8 cellular contexts compared by ENCODE assay signal in the genomic region with DNA sequence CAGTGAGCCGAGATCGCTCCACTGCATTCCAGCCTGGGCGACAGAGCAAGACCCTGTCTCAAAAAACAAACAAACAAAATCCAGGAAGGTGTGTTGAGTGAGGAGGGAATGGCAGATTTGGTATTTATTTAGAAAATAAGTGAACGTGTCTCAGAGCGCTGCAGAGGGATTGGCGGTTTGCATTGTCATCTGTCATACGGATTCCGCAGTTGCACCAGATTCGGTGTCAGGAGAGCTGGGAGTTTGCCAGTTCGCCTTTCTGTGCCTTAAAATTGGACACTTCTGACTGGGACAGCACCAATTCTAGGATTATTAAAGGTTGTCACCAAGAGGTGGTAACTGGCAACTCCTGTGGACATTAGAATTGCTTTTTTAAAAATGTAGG. TPM values are rescaled to one million over a fixed set of nuclear protein-coding genes. Genes with fewer than 3 reads are reported as not detected.
DNase-seq lines count a peak whose midpoint lies in the region; ATAC-seq, FAIRE-seq and TF ChIP-seq lines count a peak whose summit lies in the region.

No MANE protein-coding gene starts in this region.

- H3K36me3 ChIP-seq in PC-3 (ENCODE audit: low read depth, low read length): peaks cover 15% of the 10 kb centered on the region
- H3K36me3 ChIP-seq in effector memory CD4-positive, alpha-beta T cell (ENCODE audit: control insufficient read depth, insufficient read depth, low read length): peaks cover 19% of the 10 kb centered on the region
- peaks cover 10% of the 10 kb centered on the region for H3K36me3 ChIP-seq in muscle layer of colon (ENCODE audit: insufficient read depth, low read length)

- H3K4me3 ChIP-seq in GM08714 (ENCODE audit: low read length): peak overlapping the region; percentile 99
- H3K4me3 ChIP-seq in PC-3 (ENCODE audit: low read length): peak overlapping the region; percentile 94
- H3K4me3 ChIP-seq in effector memory CD4-positive, alpha-beta T cell (ENCODE audit: insufficient read depth, low read depth, low read length, poor library complexity, severe bottlenecking): peak overlapping the region; percentile 90
- peak overlapping the region; percentile 69 to 87 for H3K4me3 ChIP-seq in muscle layer of colon (ENCODE audit: low read depth in 1 of 2, low read length in 2 of 2)

- peak; percentile 5; the same call in 1 of the 2 replicates for ATAC-seq in PC-3

- peak overlapping the region; percentile 99; the same call in 1 of the 2 replicates for H2AFZ ChIP-seq in PC-3 (ENCODE audit: low read length)

- no peaks in the 10 kb centered on the region for H3F3A ChIP-seq in PC-3 (ENCODE audit: low read length, unreplicated experiment)

- FAIRE-seq in GM12892 (lab: Jason Lieb, UNC): no peak

- no peak for TF ChIP-seq POLR2A in GM12892 (IDR thresholded peaks at IDR 0.05; ENCODE audit: low read depth, low read length)

- intact Hi-C loops in PC-3 (cut with micrococcal nuclease): loop anchor here (1.0 to 5.0 kb wide), 2 partner anchors 19 to 49 kb away; partner anchors contain the start of gene DSP

- H3K79me2 ChIP-seq in PC-3 (ENCODE audit: low read length): peaks cover 35% of the 10 kb centered on the region

- H3K4me1 ChIP-seq in PC-3 (ENCODE audit: insufficient read depth, low read length): peaks cover 18% of the 10 kb centered on the region
- peaks cover 12% of the 10 kb centered on the region for H3K4me1 ChIP-seq in effector memory CD4-positive, alpha-beta T cell (ENCODE audit: control insufficient read depth, insufficient read depth, low read length, poor library complexity, severe bottlenecking)
- H3K4me1 ChIP-seq in muscle layer of colon (ENCODE audit: insufficient read depth, low read length): peaks cover 21% of the 10 kb centered on the region

- no TSS peak for BruUV-seq in PC-3 (replicated peaks; lab: Mats Ljungman, UMichigan)

- POLR2A ChIA-PET in PC-3 (lab: Charles Lee; ENCODE audit: unreplicated experiment): interaction anchor here (0.6 kb wide), 1 partner anchor 278 kb away, joined by 4 read pairs; the partner anchor contains the start of gene SSR1

- peak overlapping the region; percentile 89 for H3K4me2 ChIP-seq in PC-3 (ENCODE audit: low read length)

- no peaks in the 10 kb centered on the region for H3K9me2 ChIP-seq in PC-3 (replicated peaks; ENCODE audit: low read length)

- peak; percentile 57 for DNase-seq in PC-3
- DNase-seq in effector memory CD4-positive, alpha-beta T cell: no peak
- no peak for DNase-seq in NK-92 treated with Interleukin-12 subunit alpha and Interleukin-12 subunit beta, amount 100 ng/mL, for 24 hours (lab: John Stamatoyannopoulos, UW)
- no peak for DNase-seq in islet precursor cell
- no peak for DNase-seq in GM12892 (ENCODE audit: insufficient read length)
- no peak for DNase-seq in DMS153 treated with DMSO at 0.1 percent for 48 hours (lab: John Stamatoyannopoulos, UW; ENCODE audit: unreplicated experiment)

- CTCF ChIA-PET in PC-3 (lab: Charles Lee): interaction anchor here (0.6 kb wide), 1 partner anchor 274 kb away, joined by 3 read pairs; no protein-coding TSS in a partner anchor

- H3K27ac ChIP-seq in PC-3 (ENCODE audit: low read length) (no peak overlapping the region), muscle layer of colon (ENCODE audit: low read depth, low read length) (no peak overlapping the region)
- H3K27ac ChIP-seq in effector memory CD4-positive, alpha-beta T cell (ENCODE audit: insufficient read depth, low read length, poor library complexity, severe bottlenecking): no peak overlapping the region

- H3K27me3 ChIP-seq in PC-3 (ENCODE audit: low read length): no peaks in the 10 kb centered on the region
- no peaks in the 10 kb centered on the region for H3K27me3 ChIP-seq in effector memory CD4-positive, alpha-beta T cell (replicated peaks; ENCODE audit: control insufficient read depth, insufficient read depth, low read length, poor library complexity, severe bottlenecking)
- no peaks in the 10 kb centered on the region for H3K27me3 ChIP-seq in muscle layer of colon (ENCODE audit: control insufficient read depth in 1 of 2, insufficient read depth in 2 of 2, low read length in 2 of 2)

- peaks cover 11% of the 10 kb centered on the region; the same call in 1 of the 2 replicates for H4K20me1 ChIP-seq in PC-3 (ENCODE audit: low read length)

- no peak for TF ChIP-seq CTCF in PC-3 (conservative IDR thresholded peaks at IDR 0.05; ENCODE audit: low read depth, low read length)

- H3K9ac ChIP-seq in PC-3 (ENCODE audit: low read length) (peak overlapping the region; percentile 91), muscle layer of colon (ENCODE audit: low read length) (no peak overlapping the region)

- H3K9me3 ChIP-seq in PC-3 (ENCODE audit: low read length) (no peaks in the 10 kb centered on the region), muscle layer of colon (ENCODE audit: low read length) (no peaks in the 10 kb centered on the region)
- no peaks in the 10 kb centered on the region for H3K9me3 ChIP-seq in effector memory CD4-positive, alpha-beta T cell (ENCODE audit: control insufficient read depth, low read length)

RNA-seq across cellular contexts. Expression of gene SNRNP48, which starts 0.9 kb away (rescaled TPM):
- total RNA-seq in PC-3 (2014; rRNA removed): 7.0 and 7.7 TPM in 2 replicates
- 9.6 TPM for polyA plus RNA-seq in GM12892 (2012; ENCODE audit: missing spikeins)

RNA-seq across cellular contexts. Expression of gene DSP, which starts 49.4 kb away (rescaled TPM):
- 54.7 and 71.6 TPM in 2 replicates for total RNA-seq in PC-3 (2014; rRNA removed)
- not detected for polyA plus RNA-seq in GM12892 (2012; ENCODE audit: missing spikeins)
